Comparison of ENCODE assay signal across 8 cellular contexts in the genomic region with DNA sequence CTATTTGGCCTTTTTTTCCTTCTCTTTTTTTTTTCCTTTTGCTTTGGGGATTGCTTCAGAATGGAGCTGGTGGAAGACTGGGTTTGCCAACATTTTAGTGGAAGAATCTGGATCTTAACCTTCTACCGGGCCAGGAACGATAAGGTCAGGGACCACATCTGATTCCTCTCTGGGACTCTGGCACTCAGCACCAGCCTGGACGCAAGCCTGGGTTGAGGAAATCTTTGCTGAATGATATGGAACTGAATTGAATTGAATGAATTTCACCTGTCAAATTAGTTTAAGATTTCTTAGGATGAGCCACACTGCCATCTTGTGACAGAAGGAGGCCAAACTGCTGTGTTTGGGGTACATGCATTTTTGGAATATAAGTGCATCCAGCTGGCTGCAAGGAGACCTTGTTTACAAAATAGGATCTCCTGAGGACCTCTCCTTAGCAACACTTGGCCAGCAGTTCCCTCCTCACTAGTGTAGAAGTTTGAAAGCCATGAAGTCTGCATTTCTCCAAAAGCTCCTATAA. TPM values are rescaled to one million over a fixed set of nuclear protein-coding genes. Genes with fewer than 3 reads are reported as not detected.
DNase-seq lines count a peak whose midpoint lies in the region; ATAC-seq, FAIRE-seq and TF ChIP-seq lines count a peak whose summit lies in the region.

No MANE protein-coding gene starts in this region.

- peaks cover 11% of the 10 kb centered on the region for H3K4me1 ChIP-seq in HepG2 (ENCODE audit: insufficient read depth, low read length)

- no peaks in the 10 kb centered on the region for H4K20me1 ChIP-seq in HepG2 (ENCODE audit: insufficient read depth, low read length)

- H3K4me3 ChIP-seq in HepG2 (replicated peaks in 1 of 3; ENCODE audit: insufficient read depth in 1 of 3, low read depth in 2 of 3, low read length in 3 of 3): no peak overlapping the region

- no peak for TF ChIP-seq POLR2A in HepG2 (IDR thresholded peaks at IDR 0.05; ENCODE audit: insufficient read depth in 1 of 2, low read depth in 2 of 2, low read length in 2 of 2)

- no peak overlapping the region for H3K4me2 ChIP-seq in HepG2 (ENCODE audit: low read depth, low read length)

- H2AFZ ChIP-seq in HepG2 (ENCODE audit: low read length): no peak overlapping the region

- no peak for TF ChIP-seq RAD21 in HepG2 (CRISPR knock-in tag; IDR thresholded peaks at IDR 0.05)

- TF ChIP-seq EP300 in HepG2 (IDR thresholded peaks at IDR 0.05; ENCODE audit: low read depth in 2 of 2, low read length in 2 of 2): no peak
- no peak for TF ChIP-seq EP300 in HepG2 (CRISPR knock-in tag; IDR thresholded peaks at IDR 0.05; ENCODE audit: borderline replicate concordance)

- no peaks in the 10 kb centered on the region for H3K27me3 ChIP-seq in HepG2 (ENCODE audit: control insufficient read depth in 1 of 2, insufficient read depth in 2 of 2, low read length in 2 of 2)

- CTCF ChIA-PET in HepG2 (lab: Yijun Ruan, JAX; ENCODE audit: low intra/inter-chr PET ratio, low total read pairs): no interaction called here

- no peak overlapping the region for H3K27ac ChIP-seq in VCaP
- H3K27ac ChIP-seq in HepG2 (ENCODE audit: extremely low read length, insufficient read depth, low read length): no peak overlapping the region

- TF ChIP-seq CTCF in VCaP (conservative IDR thresholded peaks at IDR 0.05) (peak; percentile 79), HepG2 (CRISPR knock-in tag; IDR thresholded peaks at IDR 0.05) (peak; percentile 18)

- H3K79me2 ChIP-seq in HepG2 (ENCODE audit: insufficient read depth, low read length): no peaks in the 10 kb centered on the region

- no peak overlapping the region for H3K9ac ChIP-seq in HepG2 (ENCODE audit: insufficient read depth, low read depth, low read length)

- WGBS in HepG2 (ENCODE audit: low lambda C conversion rate): 97% methylated on average over 3 of the region's 3 CpGs

- peaks cover 14 to 34% of the 10 kb centered on the region in 2 experiments; a peak in 4 of 5 replicates for H3K36me3 ChIP-seq in HepG2 (replicated peaks in 1 of 2; ENCODE audit: control insufficient read depth in 1 of 2, insufficient read depth in 2 of 2, low read length in 2 of 2)

- no TSS peak for BruUV-seq in HepG2 (replicated peaks; lab: Mats Ljungman, UMichigan)

- ATAC-seq in HepG2: no peak
- ATAC-seq in GM18873 (IDR thresholded peaks at IDR 0.05; ENCODE audit: low FRiP score, unreplicated experiment): no peak

- H3K9me3 ChIP-seq in HepG2 (ENCODE audit: low read length): no peaks in the 10 kb centered on the region

- POLR2A ChIA-PET in HepG2 (lab: Yijun Ruan, JAX): no interaction called here

- intact Hi-C loops in HepG2 (cut with micrococcal nuclease; ENCODE audit: unreplicated experiment): no loop called here

- in situ Hi-C loops in HepG2 (cut with HindIII; ENCODE audit: extremely low pct_ligation_motif_present, low pct_unique_long_range_greater_than_20kb): no loop called here

- DNase-seq in NCI-H1417 (lab: John Stamatoyannopoulos, UW) (peak in 2 of 3 experiments; percentile 16 to 51), NCI-H1417 treated with DMSO at 0.1 percent for 48 hours (lab: John Stamatoyannopoulos, UW) (no peak), GM18507 (ENCODE audit: extremely low spot score, insufficient read length, low read depth) (no peak), HepG2 (ENCODE audit: low spot score) (no peak), ureter (ENCODE audit: low spot score) (no peak), amygdala (lab: John Stamatoyannopoulos, UW) (no peak)

- FAIRE-seq in GM18507 (lab: Jason Lieb, UNC) (peak; percentile 29), HepG2 (lab: Jason Lieb, UNC) (no peak)

TF ChIP-seq in HepG2, 621 proteins besides CTCF, POLR2A, EP300 and RAD21:
- TF ChIP-seq LRRFIP1 (CRISPR knock-in tag; conservative IDR thresholded peaks at IDR 0.05) (no peak), STAG1 (CRISPR knock-in tag; IDR thresholded peaks at IDR 0.05) (peak; percentile 10; the same call in 1 of the 2 replicates)

RNA-seq across cellular contexts. Expression of gene TPBGL, which starts 30.4 kb away (rescaled TPM):
- total RNA-seq in HepG2 (2016; rRNA removed; fragmentation: Illumina TruSeq; extraction: Trizol) (not detected in 2 replicates), ureter (0.26 TPM)
- total RNA-seq in HepG2 (2016; cell fraction: cytosol; rRNA removed; fragmentation: Illumina TruSeq; extraction: Trizol; ENCODE audit: low read depth): not detected in 2 replicates
- total RNA-seq in HepG2 (2016; cell fraction: insoluble cytoplasmic fraction; rRNA removed; fragmentation: Illumina TruSeq; extraction: Trizol): not detected in 2 replicates
- total RNA-seq in HepG2 (2016; cell fraction: membrane; rRNA removed; fragmentation: Illumina TruSeq; extraction: Trizol): not detected in 2 replicates
- not detected in 2 replicates for total RNA-seq in HepG2 (2016; cell fraction: nucleus; rRNA removed; fragmentation: Illumina TruSeq; extraction: Trizol)
- not detected in 2 replicates for polyA plus RNA-seq in HepG2 (2011; rRNA removed)
- not detected in 2 replicates for polyA plus RNA-seq in HepG2 (2011; cell fraction: cytosol; rRNA removed)
- polyA plus RNA-seq in HepG2 (2011; cell fraction: nucleus; rRNA removed): 0.05 TPM in 1 of 2 replicates, not detected in the other
- polyA plus RNA-seq in HepG2 (2012): not detected in 2 replicates
- not detected in 2 replicates for polyA plus RNA-seq in HepG2 (2016; cell fraction: cytosol; fragmentation: Illumina TruSeq; extraction: Trizol; ENCODE audit: low read depth)
- not detected in 2 replicates for polyA plus RNA-seq in HepG2 (2016; cell fraction: insoluble cytoplasmic fraction; fragmentation: Illumina TruSeq; extraction: Trizol; ENCODE audit: low read depth)
- polyA plus RNA-seq in HepG2 (2016; cell fraction: membrane; fragmentation: Illumina TruSeq; extraction: Trizol; ENCODE audit: low read depth): 0.07 and 0.18 TPM in 2 replicates
- not detected in 2 replicates for polyA plus RNA-seq in HepG2 (2016; cell fraction: nucleus; fragmentation: Illumina TruSeq; extraction: Trizol; ENCODE audit: insufficient read depth, low read depth)
- polyA minus RNA-seq in HepG2 (2011; rRNA and poly(A)+ RNA removed; ENCODE audit: low replicate concordance): not detected in 2 replicates
- polyA minus RNA-seq in HepG2 (2011; cell fraction: cytosol; rRNA and poly(A)+ RNA removed): not detected in 2 replicates
- polyA minus RNA-seq in HepG2 (2011; cell fraction: nucleus; rRNA and poly(A)+ RNA removed): 0.12 TPM in 1 of 2 replicates, not detected in the other

Comparison
In these comparisons a context has a peak if more than half of its experiments do, and no peak if none do; other contexts are left out.
1. DNase-seq: peak in NCI-H1417 (2 of 3); none in NCI-H1417 treated with DMSO at 0.1 percent for 48 hours (single experiment), GM18507 (single experiment), HepG2 (single experiment), ureter (single experiment) and amygdala (0 of 56).